1 cellular context compared by ENCODE assay signal in the genomic region with DNA sequence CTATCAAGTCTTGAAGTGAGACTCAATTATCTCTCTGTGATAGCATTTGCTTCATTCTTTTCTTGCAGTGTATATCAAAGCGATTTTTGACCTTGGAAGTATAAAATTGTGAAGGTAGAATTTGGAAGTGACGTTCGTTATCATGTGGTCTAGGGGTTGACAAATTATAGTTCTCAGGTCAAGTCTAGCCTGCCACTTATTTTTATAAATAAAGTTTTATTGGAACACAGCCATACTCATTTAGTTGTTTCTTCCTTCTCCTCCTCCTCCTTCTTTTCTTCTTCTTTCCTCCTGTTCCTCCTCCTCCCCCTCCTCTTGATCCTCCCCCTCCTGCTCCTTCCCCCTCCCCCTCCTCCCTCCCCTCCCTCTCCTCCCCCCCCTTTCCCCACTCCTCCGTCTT.
TF ChIP-seq lines count a peak whose summit lies in the region.

No MANE protein-coding gene starts in this region.

TF ChIP-seq in GM23338, 12 proteins besides CTCF, POLR2A, EP300 and RAD21 (continued from another document):
- TF ChIP-seq ZNF462 (CRISPR knock-in tag; IDR thresholded peaks at IDR 0.05): no peak
